ENCODE assay signal across 17 cellular contexts in the genomic region with DNA sequence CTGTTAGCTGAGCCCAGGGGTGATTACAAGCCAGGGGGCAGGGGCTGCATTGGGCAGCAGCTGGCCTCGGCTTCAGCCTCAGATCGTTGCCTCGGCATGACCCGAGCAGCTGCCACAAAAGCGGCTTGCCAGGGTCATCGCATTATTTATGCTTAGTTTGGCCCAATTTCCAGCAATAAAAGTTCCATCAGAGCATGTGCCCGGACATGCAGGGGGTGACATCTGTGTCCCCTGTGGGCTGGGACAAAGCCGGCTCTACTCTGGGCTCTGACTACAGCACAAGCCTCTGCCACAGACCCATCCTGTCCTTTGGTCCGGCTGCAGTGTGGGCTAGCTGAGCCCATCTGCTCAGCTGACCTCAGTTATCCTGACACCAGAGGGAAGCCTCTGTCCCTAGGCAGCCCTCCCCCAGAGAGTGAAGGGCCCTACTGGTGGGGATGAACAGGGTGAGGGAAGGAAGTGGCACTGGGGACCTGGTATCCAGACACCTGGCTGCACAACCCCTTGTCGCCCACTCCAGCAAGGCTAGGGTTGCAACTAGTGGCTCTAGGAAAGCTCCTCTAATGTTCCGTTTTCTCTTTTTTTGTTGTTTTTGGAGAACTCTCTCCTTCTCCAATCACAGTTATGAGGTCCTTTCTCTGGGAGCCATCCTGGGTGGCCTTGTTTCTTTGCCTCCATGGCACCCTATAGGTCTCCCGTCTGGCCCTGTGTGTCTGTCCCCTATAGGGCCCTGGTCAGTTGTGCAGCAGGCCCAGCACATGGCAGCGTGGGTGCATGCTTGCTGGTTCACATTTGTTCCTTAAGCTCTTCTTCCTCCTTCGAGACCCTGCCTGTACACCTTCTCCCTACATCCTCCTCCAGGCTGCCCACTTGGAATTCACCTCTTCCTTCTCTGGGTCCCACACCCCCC.
"Had no signal": no experiment of that assay in that cellular context is flagged by ENCODE, and none has a peak within 500 bp of the region (broad histone marks: within the 10 kb centered on the region; RNA-seq: fewer than 3 reads in every experiment).

No MANE protein-coding gene starts in this region.

- H3K27ac Mint-ChIP-seq: activated naive CD4-positive, alpha-beta T cell treated with anti-CD3 and anti-CD28 coated beads, Interleukin-2, amount 10 ng/mL, durations not matched to agents 7 days and 5 days; activated T-helper 2 cell treated with anti-CD3 and anti-CD28 coated beads, Interferon-gamma antibody, Interleukin-2, Interleukin-4, amounts not matched to agents 10 μg/mL and 5 μg/mL and 100 μg/mL, durations not matched to agents 14 hours and 24 hours and 36 hours; dendritic cell treated with granulocyte-macrophage colony-stimulating factor and Interleukin-4, amounts not matched to agents 40 ng/mL and 50 ng/mL, for 4 days; nephron; stimulated activated naive CD8-positive, alpha-beta T cell treated with anti-CD3 and anti-CD28 coated beads, Interleukin-15, amount 100 ng/mL, for 72 hours had no signal

- DNase-seq: activated CD4-positive, alpha-beta T cell treated with anti-CD3 and anti-CD28 coated beads for 48 hours; activated naive CD4-positive, alpha-beta T cell treated with anti-CD3 and anti-CD28 coated beads, Interleukin-2, amount 10 ng/mL, durations not matched to agents 7 days and 5 days; amygdala; brain microvascular endothelial cell; cerebellar nuclear complex; erythroblast; hypothalamus; lower lobe of right lung; ovary; stimulated activated CD4-positive, alpha-beta T cell treated with anti-CD3 and anti-CD28 coated beads, Interleukin-15, amount 100 ng/mL, for 24 hours; stimulated activated CD4-positive, alpha-beta T cell treated with anti-CD3 and anti-CD28 coated beads, Interleukin-4, amount 100 ng/mL, for 24 hours; stimulated activated naive CD8-positive, alpha-beta T cell treated with anti-CD3 and anti-CD28 coated beads, Interleukin-15, amount 100 ng/mL, for 72 hours; T-helper 1 cell; testis had no signal

- H3K4me1 Mint-ChIP-seq: activated naive CD4-positive, alpha-beta T cell treated with anti-CD3 and anti-CD28 coated beads, Interleukin-2, amount 10 ng/mL, durations not matched to agents 7 days and 5 days; stimulated activated naive CD8-positive, alpha-beta T cell treated with anti-CD3 and anti-CD28 coated beads, Interleukin-15, amount 100 ng/mL, for 72 hours had no signal

- H3K9me3 ChIP-seq: lower lobe of right lung, ovary, testis had no signal

- H3K27me3 ChIP-seq: brain microvascular endothelial cell, ovary, testis had no signal

- H3K4me3 Mint-ChIP-seq: activated naive CD4-positive, alpha-beta T cell treated with anti-CD3 and anti-CD28 coated beads, Interleukin-2, amount 10 ng/mL, durations not matched to agents 7 days and 5 days; dendritic cell treated with granulocyte-macrophage colony-stimulating factor and Interleukin-4, amounts not matched to agents 40 ng/mL and 50 ng/mL, for 4 days; nephron; stimulated activated naive CD8-positive, alpha-beta T cell treated with anti-CD3 and anti-CD28 coated beads, Interleukin-15, amount 100 ng/mL, for 72 hours had no signal

- H3K4me3 ChIP-seq: lower lobe of right lung, ovary, testis had no signal

- H3K36me3 ChIP-seq: brain microvascular endothelial cell, lower lobe of right lung, ovary had no signal

- H3K27ac ChIP-seq: brain microvascular endothelial cell, lower lobe of right lung, ovary, testis had no signal

- H3K4me1 ChIP-seq: lower lobe of right lung, testis had no signal

- H3K36me3 Mint-ChIP-seq: activated naive CD4-positive, alpha-beta T cell treated with anti-CD3 and anti-CD28 coated beads, Interleukin-2, amount 10 ng/mL, durations not matched to agents 7 days and 5 days had no signal

- H3K9me3 Mint-ChIP-seq: activated naive CD4-positive, alpha-beta T cell treated with anti-CD3 and anti-CD28 coated beads, Interleukin-2, amount 10 ng/mL, durations not matched to agents 7 days and 5 days; activated T-helper 2 cell treated with anti-CD3 and anti-CD28 coated beads, Interferon-gamma antibody, Interleukin-2, Interleukin-4, amounts not matched to agents 10 μg/mL and 5 μg/mL and 100 μg/mL, durations not matched to agents 14 hours and 24 hours and 36 hours; dendritic cell treated with granulocyte-macrophage colony-stimulating factor and Interleukin-4, amounts not matched to agents 40 ng/mL and 50 ng/mL, for 4 days; nephron; stimulated activated naive CD8-positive, alpha-beta T cell treated with anti-CD3 and anti-CD28 coated beads, Interleukin-15, amount 100 ng/mL, for 72 hours had no signal

- ATAC-seq: stimulated activated naive CD8-positive, alpha-beta T cell treated with anti-CD3 and anti-CD28 coated beads, Interleukin-15, amount 100 ng/mL, for 72 hours had no signal
